Comparison of ENCODE assay signal across 8 cellular contexts in the genomic region with DNA sequence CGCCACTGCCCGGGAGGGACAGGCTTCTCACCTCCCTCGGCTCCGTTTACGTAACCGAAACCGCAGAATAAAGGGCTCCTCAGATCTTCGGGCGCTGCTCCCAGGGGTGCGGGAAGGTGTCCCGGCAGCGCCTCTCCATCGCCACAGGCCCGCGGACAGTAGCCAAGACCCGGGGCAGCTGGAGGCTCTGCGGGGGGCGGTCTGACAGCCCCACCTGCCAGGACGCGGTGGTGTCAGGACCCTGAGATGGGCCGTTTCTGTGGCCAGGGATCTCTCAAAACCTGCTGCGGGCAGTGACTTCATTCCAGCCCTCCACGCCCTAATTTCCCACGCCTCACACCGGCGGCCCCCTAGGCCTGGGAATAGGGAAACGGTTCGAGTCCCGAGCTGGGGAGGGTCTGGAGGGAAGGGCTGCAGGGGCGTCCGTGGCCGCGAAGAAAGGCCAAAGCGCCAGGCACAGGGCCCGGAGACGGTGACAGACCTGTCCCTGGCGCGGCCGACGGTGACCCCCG. TPM values are rescaled to one million over a fixed set of nuclear protein-coding genes. Genes with fewer than 3 reads are reported as not detected.
A peak's percentile ranks its signal among the peaks of the same experiment; 100 is the strongest.
DNase-seq lines count a peak whose midpoint lies in the region; ATAC-seq and TF ChIP-seq lines count a peak whose summit lies in the region.
"Not testable (repeated sequence)": the region's sequence is repeated elsewhere in the genome, so short reads cannot be mapped to it uniquely, and the experiment has no call there.

No MANE protein-coding gene starts in this region.

- H3K4me3 Mint-ChIP-seq in activated CD4-positive, alpha-beta T cell treated with anti-CD3 and anti-CD28 coated beads, Interleukin-2, amount 10 ng/mL, durations not matched to agents 24 days and 14 days: peak overlapping the region; percentile 59
- peak overlapping the region; percentile 62 for H3K4me3 Mint-ChIP-seq in dendritic cell treated with granulocyte-macrophage colony-stimulating factor and Interleukin-4, amounts not matched to agents 40 ng/mL and 50 ng/mL, for 4 days
- peak overlapping the region; percentile 20 to 81 (median 29) for H3K4me3 Mint-ChIP-seq in immature natural killer cell

- H3K4me1 ChIP-seq in tibial nerve: not testable (repeated sequence)

- DNase-seq in G401 (ENCODE audit: low spot score) (peak; percentile 16), immature natural killer cell (peak in 1 of 3 donors; percentile 10), omental fat pad (ENCODE audit: low spot score) (peak; percentile 16)
- peak; percentile 75 for DNase-seq in activated CD4-positive, alpha-beta T cell treated with anti-CD3 and anti-CD28 coated beads, Interleukin-2, amount 10 ng/mL, durations not matched to agents 24 days and 14 days
- not testable (repeated sequence) for DNase-seq in tibial nerve (ENCODE audit: low spot score in 2 of 2)

- ATAC-seq in GM21529 (IDR thresholded peaks at IDR 0.05; ENCODE audit: unreplicated experiment): peak; percentile 7
- peak; percentile 8 for ATAC-seq in HG03565 (IDR thresholded peaks at IDR 0.05; ENCODE audit: unreplicated experiment)
- peak; percentile 20 for ATAC-seq in omental fat pad (ENCODE audit: low FRiP score)

- H3K36me3 Mint-ChIP-seq in activated CD4-positive, alpha-beta T cell treated with anti-CD3 and anti-CD28 coated beads, Interleukin-2, amount 10 ng/mL, durations not matched to agents 24 days and 14 days (ENCODE audit: low read depth); dendritic cell treated with granulocyte-macrophage colony-stimulating factor and Interleukin-4, amounts not matched to agents 40 ng/mL and 50 ng/mL, for 4 days (ENCODE audit: low read depth); immature natural killer cell: not testable (repeated sequence)

- 0 to 1% methylated on average over 3 to 21 of the region's 41 CpGs for WGBS in tibial nerve, 2 donors

- intact Hi-C loops in activated CD4-positive, alpha-beta T cell treated with anti-CD3 and anti-CD28 coated beads, Interleukin-2, amount 10 ng/mL, durations not matched to agents 24 days and 14 days (cut with micrococcal nuclease): loop anchor here (5.0 kb wide), 1 partner anchor 80 kb away; the partner anchor contains the start of gene CEP72
- intact Hi-C loops in dendritic cell treated with granulocyte-macrophage colony-stimulating factor and Interleukin-4, amounts not matched to agents 40 ng/mL and 50 ng/mL, for 4 days (cut with micrococcal nuclease): not testable (repeated sequence)

- not testable (repeated sequence) for H3K27me3 ChIP-seq in tibial nerve

- H3K27ac ChIP-seq in tibial nerve: peak overlapping the region in 2 of 4 donors; percentile 50 to 54

- peaks cover 12% of the 10 kb centered on the region for H3K27me3 Mint-ChIP-seq in activated CD4-positive, alpha-beta T cell treated with anti-CD3 and anti-CD28 coated beads, Interleukin-2, amount 10 ng/mL, durations not matched to agents 24 days and 14 days
- peaks cover 36% of the 10 kb centered on the region for H3K27me3 Mint-ChIP-seq in dendritic cell treated with granulocyte-macrophage colony-stimulating factor and Interleukin-4, amounts not matched to agents 40 ng/mL and 50 ng/mL, for 4 days
- H3K27me3 Mint-ChIP-seq in immature natural killer cell (ENCODE audit: low read depth in 3 of 3): not testable (repeated sequence)

- H3K9me3 ChIP-seq in tibial nerve: not testable (repeated sequence)

- not testable (repeated sequence) for H3K4me1 Mint-ChIP-seq in activated CD4-positive, alpha-beta T cell treated with anti-CD3 and anti-CD28 coated beads, Interleukin-2, amount 10 ng/mL, durations not matched to agents 24 days and 14 days; dendritic cell treated with granulocyte-macrophage colony-stimulating factor and Interleukin-4, amounts not matched to agents 40 ng/mL and 50 ng/mL, for 4 days (ENCODE audit: low read depth); immature natural killer cell

- TF ChIP-seq CTCF in omental fat pad (IDR thresholded peaks at IDR 0.05); tibial nerve (IDR thresholded peaks at IDR 0.05): not testable (repeated sequence)

- H3K9me3 Mint-ChIP-seq in activated CD4-positive, alpha-beta T cell treated with anti-CD3 and anti-CD28 coated beads, Interleukin-2, amount 10 ng/mL, durations not matched to agents 24 days and 14 days; dendritic cell treated with granulocyte-macrophage colony-stimulating factor and Interleukin-4, amounts not matched to agents 40 ng/mL and 50 ng/mL, for 4 days; immature natural killer cell: not testable (repeated sequence)

- not testable (repeated sequence) for TF ChIP-seq POLR2A in tibial nerve (IDR thresholded peaks at IDR 0.05)

- not testable (repeated sequence) for TF ChIP-seq EP300 in tibial nerve (IDR thresholded peaks at IDR 0.05)

- H3K27ac Mint-ChIP-seq in activated CD4-positive, alpha-beta T cell treated with anti-CD3 and anti-CD28 coated beads, Interleukin-2, amount 10 ng/mL, durations not matched to agents 24 days and 14 days; dendritic cell treated with granulocyte-macrophage colony-stimulating factor and Interleukin-4, amounts not matched to agents 40 ng/mL and 50 ng/mL, for 4 days; immature natural killer cell: not testable (repeated sequence)

- not testable (repeated sequence) for H3K36me3 ChIP-seq in tibial nerve

- H3K4me3 ChIP-seq in tibial nerve: peak overlapping the region; percentile 37 to 67 (median 58)

- in situ Hi-C loops in G401 (cut with HindIII; ENCODE audit: low sequenced_read_pairs): not testable (repeated sequence)

RNA-seq across cellular contexts. Expression of gene TPPP, which starts 0.6 kb away (rescaled TPM):
- 0.62 and 1.2 TPM in 2 replicates for total RNA-seq in G401 (2014; rRNA removed; shearing (Covaris generic))
- 0.07 TPM in 1 of 2 replicates, not detected in the other for total RNA-seq in activated CD4-positive, alpha-beta T cell treated with anti-CD3 and anti-CD28 coated beads, Interleukin-2, amount 10 ng/mL, durations not matched to agents 24 days and 14 days
- under 1 TPM in 2 of 3 donors, not detected in 1; 0.19 TPM for polyA plus RNA-seq in immature natural killer cell
- total RNA-seq in omental fat pad: 1 to 10 TPM; 3.9 to 7.8 (median 5.5) TPM
- 1 to 10 TPM; 1.7 to 5.5 (median 4.0) TPM for total RNA-seq in tibial nerve
